16 cellular contexts compared by ENCODE assay signal in genomic region chr9:74500584-74500924, GRCh38. TPM values are rescaled to one million over a fixed set of nuclear protein-coding genes. Genes with fewer than 3 reads are reported as not detected.
A peak's percentile ranks its signal among the peaks of the same experiment; 100 is the strongest.
DNase-seq lines count a peak whose midpoint lies in the region; ATAC-seq and TF ChIP-seq lines count a peak whose summit lies in the region.
"Had no signal": no experiment of that assay in that cellular context is flagged by ENCODE, and none has a peak within 500 bp of the region (broad histone marks: within the 10 kb centered on the region; RNA-seq: fewer than 3 reads in every experiment).

No MANE protein-coding gene starts in this region.

- no peak for TF ChIP-seq POLR2A in prostate gland (IDR thresholded peaks at IDR 0.05)
- no peak for TF ChIP-seq POLR2A in Peyer's patch (IDR thresholded peaks at IDR 0.05)

- 36% methylated on average over 14 of the region's 14 CpGs for WGBS in prostate gland

- H3K27me3 ChIP-seq in CD4-positive, CD25-positive, alpha-beta regulatory T cell (ENCODE audit: control insufficient read depth, insufficient read depth, low read length) = peaks cover 19% of the 10 kb centered on the region
- H3K27me3 ChIP-seq in prostate gland (replicated peaks; ENCODE audit: insufficient read depth) (peaks cover 10% of the 10 kb centered on the region), Peyer's patch (peaks cover 0 to 9% of the 10 kb centered on the region in 2 donors)

- TF ChIP-seq CTCF in WTC11 (IDR thresholded peaks at IDR 0.05) (no peak), prostate gland (IDR thresholded peaks at IDR 0.05) (no peak), Peyer's patch (IDR thresholded peaks at IDR 0.05) (no peak)

- POLR2A ChIA-PET in WTC11 (lab: Charles Lee) = no interaction called here

- H3K9me3 Mint-ChIP-seq in CD4-positive, CD25-positive, alpha-beta regulatory T cell = peaks cover 0 to 8% (median 0%) of the 10 kb centered on the region in 7 donors
- H3K9me3 Mint-ChIP-seq in WTC11 = no peaks in the 10 kb centered on the region
- H3K9me3 Mint-ChIP-seq in activated naive CD4-positive, alpha-beta T cell treated with anti-CD3 and anti-CD28 coated beads, Interleukin-2, amount 50 U/mL, for 72 hours = no peaks in the 10 kb centered on the region
- H3K9me3 Mint-ChIP-seq: central memory CD8-positive, alpha-beta T cell had no signal

- ATAC-seq in CD4-positive, CD25-positive, alpha-beta regulatory T cell (ENCODE audit: low read depth in 2 of 2) = no peak
- peak; percentile 10 for ATAC-seq in WTC11
- ATAC-seq in GM18498 (IDR thresholded peaks at IDR 0.05; ENCODE audit: unreplicated experiment) = no peak
- ATAC-seq in activated naive CD4-positive, alpha-beta T cell treated with anti-CD3 and anti-CD28 coated beads, Interleukin-2, amount 50 U/mL, for 72 hours = no peak
- ATAC-seq: gastroesophageal sphincter; Panc1; stimulated activated naive CD8-positive, alpha-beta T cell treated with anti-CD3 and anti-CD28 coated beads, Interleukin-15, Interleukin-2, amounts not matched to agents 100 U/mL and 50 U/mL, for 24 hours had no signal

- no peak overlapping the region for H3K27ac ChIP-seq in CD4-positive, CD25-positive, alpha-beta regulatory T cell (ENCODE audit: insufficient read depth, low read length, poor library complexity, severe bottlenecking)
- peak overlapping the region in 1 of 2 donors; percentile 35 for H3K27ac ChIP-seq in prostate gland
- H3K27ac ChIP-seq in Peyer's patch = no peak overlapping the region
- H3K27ac ChIP-seq: gastroesophageal sphincter, GM23248 had no signal

- no peaks in the 10 kb centered on the region for H3K9me3 ChIP-seq in CD4-positive, CD25-positive, alpha-beta regulatory T cell (ENCODE audit: control insufficient read depth in 2 of 2, low read length in 2 of 2)
- H3K9me3 ChIP-seq in prostate gland = no peaks in the 10 kb centered on the region
- H3K9me3 ChIP-seq in Peyer's patch = no peaks in the 10 kb centered on the region
- H3K9me3 ChIP-seq: gastroesophageal sphincter had no signal

- no peak for DNase-seq in CD4-positive, CD25-positive, alpha-beta regulatory T cell
- DNase-seq in WTC11 (ENCODE audit: low spot score) (peak; percentile 38), prostate gland (ENCODE audit: low spot score) (no peak), NCI-H1417 treated with DMSO at 0.1 percent for 48 hours (lab: John Stamatoyannopoulos, UW) (no peak), Peyer's patch (no peak)
- no peak for DNase-seq in activated naive CD4-positive, alpha-beta T cell treated with anti-CD3 and anti-CD28 coated beads, Interleukin-2, amount 50 U/mL, for 72 hours (ENCODE audit: low spot score in 2 of 2)
- DNase-seq: GM23248; Kasumi-1; NCI-H2171 treated with DMSO at 0.1 percent for 48 hours; stimulated activated naive CD8-positive, alpha-beta T cell treated with anti-CD3 and anti-CD28 coated beads, Interleukin-15, Interleukin-2, amounts not matched to agents 100 U/mL and 50 U/mL, for 24 hours had no signal

- no peaks in the 10 kb centered on the region for H3K36me3 ChIP-seq in CD4-positive, CD25-positive, alpha-beta regulatory T cell (ENCODE audit: control insufficient read depth, insufficient read depth, low read length)
- H3K36me3 ChIP-seq in prostate gland (no peaks in the 10 kb centered on the region), Peyer's patch (no peaks in the 10 kb centered on the region)
- H3K36me3 ChIP-seq: gastroesophageal sphincter had no signal

- CTCF ChIA-PET in WTC11 (lab: Charles Lee) = interaction anchor here (1.2 to 1.6 kb wide), 2 partner anchors 9 to 70 kb away, joined by 3 read pairs; no protein-coding TSS in a partner anchor

- no peaks in the 10 kb centered on the region for H3K36me3 Mint-ChIP-seq in CD4-positive, CD25-positive, alpha-beta regulatory T cell
- H3K36me3 Mint-ChIP-seq in WTC11 = no peaks in the 10 kb centered on the region
- peaks cover 10 to 17% of the 10 kb centered on the region in 2 donors for H3K36me3 Mint-ChIP-seq in activated naive CD4-positive, alpha-beta T cell treated with anti-CD3 and anti-CD28 coated beads, Interleukin-2, amount 50 U/mL, for 72 hours

- no peak overlapping the region for H3K4me3 ChIP-seq in CD4-positive, CD25-positive, alpha-beta regulatory T cell (ENCODE audit: low read depth, low read length)
- H3K4me3 ChIP-seq in iPS-11a (ENCODE audit: low read depth, low read length) (peak overlapping the region; percentile 61), prostate gland (peak overlapping the region; percentile 44 to 48), Peyer's patch (peak overlapping the region in 2 of 4 donors; percentile 35 to 59)
- H3K4me3 ChIP-seq: GM23248 had no signal

- no peak overlapping the region for H3K27ac Mint-ChIP-seq in CD4-positive, CD25-positive, alpha-beta regulatory T cell
- H3K27ac Mint-ChIP-seq in WTC11 = no peak overlapping the region
- H3K27ac Mint-ChIP-seq in activated naive CD4-positive, alpha-beta T cell treated with anti-CD3 and anti-CD28 coated beads, Interleukin-2, amount 50 U/mL, for 72 hours = no peak overlapping the region

- intact Hi-C loops in prostate gland (cut with DNase I) = no loop called here

- H3K4me1 Mint-ChIP-seq in CD4-positive, CD25-positive, alpha-beta regulatory T cell = peaks cover 9 to 28% (median 13%) of the 10 kb centered on the region in 4 donors
- H3K4me1 Mint-ChIP-seq in WTC11 = peaks cover 32% of the 10 kb centered on the region

- H3K27me3 Mint-ChIP-seq in CD4-positive, CD25-positive, alpha-beta regulatory T cell = peaks cover 62% of the 10 kb centered on the region
- peaks cover 42% of the 10 kb centered on the region for H3K27me3 Mint-ChIP-seq in WTC11 (ENCODE audit: low read depth)

- H3K4me1 ChIP-seq in CD4-positive, CD25-positive, alpha-beta regulatory T cell (ENCODE audit: control insufficient read depth, insufficient read depth, low read length, poor library complexity, severe bottlenecking) = peaks cover 6% of the 10 kb centered on the region
- no peaks in the 10 kb centered on the region for H3K4me1 ChIP-seq in prostate gland (replicated peaks)
- peaks cover 0 to 23% (median 0%) of the 10 kb centered on the region in 4 donors for H3K4me1 ChIP-seq in Peyer's patch

- peak overlapping the region in 3 of 4 donors; percentile 8 to 25 (median 13) for H3K4me3 Mint-ChIP-seq in CD4-positive, CD25-positive, alpha-beta regulatory T cell
- peak overlapping the region; percentile 82 for H3K4me3 Mint-ChIP-seq in WTC11
- H3K4me3 Mint-ChIP-seq: central memory CD8-positive, alpha-beta T cell had no signal

TF ChIP-seq in WTC11, 78 proteins besides CTCF, POLR2A, EP300 and RAD21:
- TF ChIP-seq ETV6 (CRISPR knock-in tag; IDR thresholded peaks at IDR 0.05) (no peak), PRDM15 (CRISPR knock-in tag; IDR thresholded peaks at IDR 0.05) (peak; percentile 92; the same call in 1 of the 2 replicates), ZBTB21 (CRISPR knock-in tag; IDR thresholded peaks at IDR 0.05; ENCODE audit: borderline replicate concordance) (0 out of 2 replicates have a peak, but pooled peaks have one; percentile 32)

RNA-seq across cellular contexts. Expression of gene RORB, which starts 3.4 kb away (rescaled TPM):
- not detected for total RNA-seq in CD4-positive, CD25-positive, alpha-beta regulatory T cell
- polyA plus RNA-seq in CD4-positive, CD25-positive, alpha-beta regulatory T cell = not detected
- total RNA-seq in WTC11 (2021) (4.1 to 8.7 TPM (median 4.5 TPM) in 3 replicates), prostate gland (1 to 10 TPM; 1.4 to 1.7 TPM), Peyer's patch (1 to 10 TPM in 1 of 4 donors, under 1 TPM in 2, not detected in 1; under 0.01 to 2.5 (median 0.94) TPM)
- not detected for total RNA-seq in activated naive CD4-positive, alpha-beta T cell treated with anti-CD3 and anti-CD28 coated beads, Interleukin-2, amount 50 U/mL, for 72 hours
- total RNA-seq: GM23248 had no signal
- polyA plus RNA-seq: BJ, GM23248 had no signal
